In genomic region chr12:93808169-93808899, GRCh38 we compare ENCODE assay signal across 21 cellular contexts.
DNase-seq lines count a peak whose midpoint lies in the region; ATAC-seq, FAIRE-seq and TF ChIP-seq lines count a peak whose summit lies in the region.
"Had no signal": no experiment of that assay in that cellular context is flagged by ENCODE, and none has a peak within 500 bp of the region (broad histone marks: within the 10 kb centered on the region; RNA-seq: fewer than 3 reads in every experiment).

No MANE protein-coding gene starts in this region.

- no peak overlapping the region for H2BK15ac ChIP-seq in mesenchymal stem cell (ENCODE audit: low read depth, poor library complexity, severe bottlenecking)

- no peak overlapping the region for H2BK120ac ChIP-seq in mesenchymal stem cell (ENCODE audit: low read depth, low read length)

- TF ChIP-seq CTCF in heart right ventricle (IDR thresholded peaks at IDR 0.05) (no peak), GM12878 (IDR thresholded peaks at IDR 0.05 in 2 of 3, conservative IDR thresholded peaks at IDR 0.05 in 1 of 3; ENCODE audit: control insufficient read depth in 2 of 3, extremely low read depth in 1 of 3, insufficient read depth in 1 of 3, low read depth in 3 of 3, low read length in 3 of 3) (no peak)

- no peak for TF ChIP-seq RAD21 in GM12878 (IDR thresholded peaks at IDR 0.05; ENCODE audit: insufficient read depth, low read depth, low read length)

- intact Hi-C loops in heart right ventricle (cut with DNase I), result loop anchor here in 1 of 10 donors (10.0 kb wide), 1 partner anchor 234 kb away; the partner anchor contains the start of gene SOCS2
- intact Hi-C loops in cardiac septum (cut with DNase I), result no loop called here
- intact Hi-C loops in GM12878 (cut with micrococcal nuclease; ENCODE audit: unreplicated experiment), result no loop called here

- H3K79me2 ChIP-seq in GM12878 (ENCODE audit: control insufficient read depth, insufficient read depth, low read length), result no peaks in the 10 kb centered on the region

- ATAC-seq in heart right ventricle (peak in 5 of 8 donors; percentile 21 to 42 (median 28)), GM12878 (peak; percentile 64), HG02973 (IDR thresholded peaks at IDR 0.05; ENCODE audit: unreplicated experiment) (no peak)
- ATAC-seq: Panc1 had no signal

- no peaks in the 10 kb centered on the region for H4K20me1 ChIP-seq in GM12878 (ENCODE audit: control insufficient read depth, insufficient read depth)

- H2AFZ ChIP-seq in GM12878 (ENCODE audit: control insufficient read depth, low read depth, low read length), result no peak overlapping the region
- H2AFZ ChIP-seq in mesenchymal stem cell (ENCODE audit: low read depth, low read length), result no peak overlapping the region

- no peak overlapping the region for H2AK5ac ChIP-seq in mesenchymal stem cell (ENCODE audit: low read length, severe bottlenecking)

- CTCF ChIA-PET in GM12878 (lab: Yijun Ruan, JAX), result interaction anchor here (3.3 kb wide), 1 partner anchor 294 kb away, joined by 9 read pairs; no protein-coding TSS in a partner anchor

- H3K27ac ChIP-seq in heart right ventricle (no peak overlapping the region), GM12878 (ENCODE audit: control insufficient read depth, insufficient read depth) (no peak overlapping the region), mesenchymal stem cell (ENCODE audit: low read length, poor library complexity, severe bottlenecking) (no peak overlapping the region), stomach smooth muscle (ENCODE audit: low read length) (peak overlapping the region; percentile 99)
- H3K27ac ChIP-seq: HL-60 had no signal

- peak overlapping the region in 1 of 2 experiments; percentile 61 for H3K18ac ChIP-seq in mesenchymal stem cell (ENCODE audit: low read depth in 1 of 2, low read length in 2 of 2)

- WGBS in heart right ventricle, 2 donors, result 82 to 86% methylated on average over 6 of the region's 6 CpGs
- WGBS in GM12878 (ENCODE audit: insufficient coverage, insufficient replicate concordance, low lambda C conversion rate, missing lambda C conversion rate), result 35% methylated on average over 6 of the region's 6 CpGs
- WGBS in mesenchymal stem cell, result 97% methylated on average over 5 of the region's 6 CpGs

- no peak overlapping the region for H3K4me3 ChIP-seq in heart right ventricle
- no peak overlapping the region for H3K4me3 ChIP-seq in GM12878
- no peak overlapping the region for H3K4me3 ChIP-seq in mesenchymal stem cell (ENCODE audit: insufficient read depth in 1 of 2, low read depth in 1 of 2, low read length in 2 of 2)
- H3K4me3 ChIP-seq in stomach smooth muscle (ENCODE audit: low read length in 2 of 2), result no peak overlapping the region

- H3K9me3 ChIP-seq in heart right ventricle, result no peaks in the 10 kb centered on the region
- H3K9me3 ChIP-seq in GM12878 (replicated peaks; ENCODE audit: control insufficient read depth, insufficient read depth, low read length), result no peaks in the 10 kb centered on the region; the same call in 2 of the 3 replicates
- no peaks in the 10 kb centered on the region for H3K9me3 ChIP-seq in mesenchymal stem cell (ENCODE audit: control insufficient read depth, low read length)
- H3K9me3 ChIP-seq in stomach smooth muscle (ENCODE audit: control insufficient read depth in 2 of 2, low read length in 2 of 2), result no peaks in the 10 kb centered on the region

- H4K8ac ChIP-seq in mesenchymal stem cell (ENCODE audit: low read length), result no peak overlapping the region

- SMC1A ChIA-PET in GM12878 (lab: Charles Lee; ENCODE audit: uncharacterized antibody, unreplicated experiment), result interaction anchor here (1.1 to 1.6 kb wide), 2 partner anchors 12 to 13 kb away, joined by 3 to 4 read pairs; no protein-coding TSS in a partner anchor

- H3K79me1 ChIP-seq in mesenchymal stem cell (replicated peaks; ENCODE audit: low read length, poor library complexity, severe bottlenecking), result no peaks in the 10 kb centered on the region

- H3K4ac ChIP-seq in mesenchymal stem cell (ENCODE audit: low read depth in 1 of 2, low read length in 2 of 2), result no peak overlapping the region

- no peak overlapping the region for H3K23ac ChIP-seq in mesenchymal stem cell (ENCODE audit: low read length in 2 of 2)

- TF ChIP-seq EP300 in GM12878 (IDR thresholded peaks at IDR 0.05; ENCODE audit: borderline replicate concordance in 1 of 2, control insufficient read depth in 1 of 2, low read depth in 2 of 2, low read length in 2 of 2), result no peak

- no peak overlapping the region for H2BK5ac ChIP-seq in mesenchymal stem cell (ENCODE audit: low read depth, low read length, poor library complexity, severe bottlenecking)

- FAIRE-seq in GM12878 (lab: Jason Lieb, UNC), result no peak
- FAIRE-seq: G401.6, HTR-8/SVneo had no signal

- BruUV-seq in GM12878 (replicated peaks; lab: Mats Ljungman, UMichigan), result no TSS peak

- peaks cover under 1 to 64% (median 46%) of the 10 kb centered on the region in 9 donors for H3K4me1 ChIP-seq in heart right ventricle
- no peaks in the 10 kb centered on the region; the same call in 1 of the 2 replicates for H3K4me1 ChIP-seq in GM12878 (ENCODE audit: control insufficient read depth, insufficient read depth, low read length)
- H3K4me1 ChIP-seq in mesenchymal stem cell (ENCODE audit: control insufficient read depth, insufficient read depth, low read depth, low read length), result peaks cover 5% of the 10 kb centered on the region
- H3K4me1 ChIP-seq in stomach smooth muscle (ENCODE audit: control insufficient read depth, insufficient read depth, low read length), result peaks cover 24% of the 10 kb centered on the region

- in situ Hi-C loops in GM12878 (cut with MboI), result no loop called here

- POLR2A ChIA-PET in GM12878 (lab: Charles Lee), result interaction anchor here (0.6 kb wide), 1 partner anchor 1136 kb away, joined by 6 read pairs; no protein-coding TSS in a partner anchor

- no peak overlapping the region for H3K14ac ChIP-seq in mesenchymal stem cell (ENCODE audit: low read length in 2 of 2)

- H3K27me3 ChIP-seq in heart right ventricle (no peaks in the 10 kb centered on the region), GM12878 (replicated peaks in 1 of 2; ENCODE audit: control insufficient read depth in 2 of 2, insufficient read depth in 2 of 2, low read length in 1 of 2) (no peaks in the 10 kb centered on the region), mesenchymal stem cell (ENCODE audit: control insufficient read depth in 1 of 2, insufficient read depth in 1 of 2, low read length in 2 of 2) (no peaks in the 10 kb centered on the region), stomach smooth muscle (ENCODE audit: control insufficient read depth in 1 of 2, insufficient read depth in 2 of 2, low read length in 2 of 2) (no peaks in the 10 kb centered on the region)

- no peaks in the 10 kb centered on the region for H3K36me3 ChIP-seq in heart right ventricle
- H3K36me3 ChIP-seq in GM12878 (ENCODE audit: control insufficient read depth in 2 of 2, insufficient read depth in 2 of 2, low read length in 1 of 2), result no peaks in the 10 kb centered on the region
- no peaks in the 10 kb centered on the region for H3K36me3 ChIP-seq in mesenchymal stem cell (ENCODE audit: control insufficient read depth in 1 of 2, insufficient read depth in 2 of 2, low read depth in 1 of 2, low read length in 2 of 2)
- no peaks in the 10 kb centered on the region for H3K36me3 ChIP-seq in stomach smooth muscle (ENCODE audit: control insufficient read depth in 2 of 2, insufficient read depth in 2 of 2, low read length in 2 of 2)

- DNase-seq in heart right ventricle (no peak), cardiac septum (ENCODE audit: low spot score) (no peak), GM12878 (ENCODE audit: low read depth, low spot score) (no peak), mesenchymal stem cell (no peak), mesenteric fat pad (ENCODE audit: low spot score) (no peak)
- no peak for DNase-seq in central memory CD4-positive, alpha-beta T cell
- DNase-seq: Calu3; CD4-positive, alpha-beta memory T cell; DMS79 treated with DMSO at 0.1 percent for 48 hours; GOT3; NCI-H1417 treated with DMSO at 0.1 percent for 48 hours; NCI-H2029 treated with DMSO at 0.1 percent for 48 hours; NCI-H510A treated with DMSO at 0.1 percent for 48 hours; NCI-H82; SHP77 treated with DMSO at 0.1 percent for 48 hours had no signal

- RAD21 ChIA-PET in GM12878 (lab: Charles Lee; ENCODE audit: unreplicated experiment), result interaction anchor here (0.6 to 0.7 kb wide), 2 partner anchors 42 to 216 kb away, joined by 3 read pairs; no protein-coding TSS in a partner anchor

- peak overlapping the region in 1 of 2 experiments; percentile 51 for H2BK12ac ChIP-seq in mesenchymal stem cell (ENCODE audit: low read length in 2 of 2)

- H4K91ac ChIP-seq in mesenchymal stem cell (ENCODE audit: low read length), result peak overlapping the region; percentile 1

- H3K4me2 ChIP-seq in GM12878 (ENCODE audit: control insufficient read depth, insufficient read depth) (no peak overlapping the region), mesenchymal stem cell (ENCODE audit: low read length, poor library complexity, severe bottlenecking) (no peak overlapping the region)

- no peak for TF ChIP-seq POLR2A in GM12878 (IDR thresholded peaks at IDR 0.05; ENCODE audit: low read depth, low read length)

- H3K9ac ChIP-seq in GM12878 (ENCODE audit: control insufficient read depth, insufficient read depth, low read length), result no peak overlapping the region
- no peak overlapping the region for H3K9ac ChIP-seq in mesenchymal stem cell (ENCODE audit: low read length)
- peak overlapping the region in 1 of 2 donors; percentile 16 for H3K9ac ChIP-seq in stomach smooth muscle (ENCODE audit: low read length in 2 of 2)

TF ChIP-seq in GM12878, 131 proteins besides CTCF, POLR2A, EP300 and RAD21 (continues in another document):
- TF ChIP-seq HDAC2 (IDR thresholded peaks at IDR 0.05), result no peak
- TF ChIP-seq, protein P1, sequence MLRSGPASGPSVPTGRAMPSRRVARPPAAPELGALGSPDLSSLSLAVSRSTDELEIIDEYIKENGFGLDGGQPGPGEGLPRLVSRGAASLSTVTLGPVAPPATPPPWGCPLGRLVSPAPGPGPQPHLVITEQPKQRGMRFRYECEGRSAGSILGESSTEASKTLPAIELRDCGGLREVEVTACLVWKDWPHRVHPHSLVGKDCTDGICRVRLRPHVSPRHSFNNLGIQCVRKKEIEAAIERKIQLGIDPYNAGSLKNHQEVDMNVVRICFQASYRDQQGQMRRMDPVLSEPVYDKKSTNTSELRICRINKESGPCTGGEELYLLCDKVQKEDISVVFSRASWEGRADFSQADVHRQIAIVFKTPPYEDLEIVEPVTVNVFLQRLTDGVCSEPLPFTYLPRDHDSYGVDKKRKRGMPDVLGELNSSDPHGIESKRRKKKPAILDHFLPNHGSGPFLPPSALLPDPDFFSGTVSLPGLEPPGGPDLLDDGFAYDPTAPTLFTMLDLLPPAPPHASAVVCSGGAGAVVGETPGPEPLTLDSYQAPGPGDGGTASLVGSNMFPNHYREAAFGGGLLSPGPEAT (IDR thresholded peaks at IDR 0.05; ENCODE audit: low read depth), result 0 out of 2 replicates have a peak, but pooled peaks have one; percentile 30
